Comparison of ENCODE assay signal across 21 cellular contexts in the genomic region with DNA sequence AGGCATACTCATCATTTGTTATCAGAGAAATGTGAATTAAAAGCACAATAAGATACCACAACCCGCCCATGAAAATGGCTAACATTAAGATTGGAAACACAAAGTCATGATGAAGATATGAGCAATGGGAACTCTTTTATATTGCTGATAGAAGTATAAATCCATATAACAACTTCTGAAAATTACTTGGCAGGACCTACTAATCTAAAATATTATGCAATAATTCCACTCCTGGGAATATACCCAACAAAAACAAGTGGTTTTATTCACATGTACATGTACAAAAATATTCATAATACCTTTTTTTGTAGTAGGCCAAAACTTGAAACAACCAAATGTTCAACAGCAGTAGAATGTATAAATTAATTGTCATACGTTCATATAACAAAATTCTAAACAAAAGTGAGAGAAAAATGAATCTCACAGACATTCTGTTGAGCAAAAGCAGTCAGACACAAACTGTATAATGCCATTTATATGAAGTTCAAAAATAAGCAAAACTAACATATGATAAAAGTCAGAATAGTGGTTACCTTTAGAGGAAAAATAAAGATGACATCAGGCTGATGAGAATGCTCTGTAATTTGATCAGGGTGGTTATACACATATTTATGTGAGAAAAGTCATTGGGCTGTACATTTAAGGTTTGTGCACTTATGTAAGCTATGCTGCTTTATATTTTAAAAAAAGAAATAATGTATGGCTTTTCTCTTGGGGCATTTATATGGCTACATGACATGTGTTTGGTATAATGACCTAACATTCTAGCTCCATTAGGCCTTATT.
DNase-seq lines count a peak whose midpoint lies in the region; ATAC-seq and TF ChIP-seq lines count a peak whose summit lies in the region.
"Had no signal": no experiment of that assay in that cellular context is flagged by ENCODE, and none has a peak within 500 bp of the region (broad histone marks: within the 10 kb centered on the region; RNA-seq: fewer than 3 reads in every experiment).

No MANE protein-coding gene starts in this region.

- ATAC-seq in Right ventricle myocardium inferior: no peak
- ATAC-seq: gastroesophageal sphincter; right lobe of liver; stimulated activated naive CD8-positive, alpha-beta T cell treated with anti-CD3 and anti-CD28 coated beads, Interleukin-15, amount 100 ng/mL, for 72 hours had no signal

- TF ChIP-seq CTCF in astrocyte of the spinal cord (IDR thresholded peaks at IDR 0.05; ENCODE audit: low read depth, low read length): no peak
- TF ChIP-seq CTCF in fibroblast of pulmonary artery (IDR thresholded peaks at IDR 0.05; ENCODE audit: low read length, missing control alignments): no peak
- no peak for TF ChIP-seq CTCF in Calu3 (IDR thresholded peaks at IDR 0.05; ENCODE audit: unreplicated experiment)

- no peaks in the 10 kb centered on the region for H3K27me3 Mint-ChIP-seq in Calu3 (ENCODE audit: unreplicated experiment)
- H3K27me3 Mint-ChIP-seq: dendritic cell treated with granulocyte-macrophage colony-stimulating factor and Interleukin-4, amounts not matched to agents 40 ng/mL and 50 ng/mL, for 4 days; stimulated activated naive CD8-positive, alpha-beta T cell treated with anti-CD3 and anti-CD28 coated beads, Interleukin-15, amount 100 ng/mL, for 72 hours had no signal

- peak; percentile 45 for DNase-seq in HCEC 1CT
- peak; percentile 59 for DNase-seq in astrocyte of the spinal cord (ENCODE audit: low read depth, low spot score)
- DNase-seq in fibroblast of pulmonary artery (ENCODE audit: low read depth): peak; percentile 78
- DNase-seq in stromal cell of bone marrow (ENCODE audit: low read depth): peak; percentile 61
- no peak for DNase-seq in Calu3
- no peak for DNase-seq in kidney glomerular epithelial cell (lab: John Stamatoyannopoulos, UW)
- no peak for DNase-seq in Right ventricle myocardium inferior (ENCODE audit: missing footprints)
- DNase-seq: BE2C; caudate nucleus; NCI-H1092 treated with DMSO at 0.1 percent for 48 hours; NCI-H1930; NCI-H526 treated with DMSO at 0.1 percent for 48 hours; posterior cingulate gyrus; right lobe of liver; stimulated activated naive CD8-positive, alpha-beta T cell treated with anti-CD3 and anti-CD28 coated beads, Interleukin-15, amount 100 ng/mL, for 72 hours; T-helper 2 cell; trophoblast cell had no signal

- no peak overlapping the region for H3K27ac Mint-ChIP-seq in Calu3 (ENCODE audit: unreplicated experiment)
- H3K27ac Mint-ChIP-seq: dendritic cell treated with granulocyte-macrophage colony-stimulating factor and Interleukin-4, amounts not matched to agents 40 ng/mL and 50 ng/mL, for 4 days; neural progenitor cell; stimulated activated naive CD8-positive, alpha-beta T cell treated with anti-CD3 and anti-CD28 coated beads, Interleukin-15, amount 100 ng/mL, for 72 hours had no signal

- peaks cover 10% of the 10 kb centered on the region for H3K4me1 Mint-ChIP-seq in Calu3 (ENCODE audit: low read depth, unreplicated experiment)
- H3K4me1 Mint-ChIP-seq: neural progenitor cell; stimulated activated naive CD8-positive, alpha-beta T cell treated with anti-CD3 and anti-CD28 coated beads, Interleukin-15, amount 100 ng/mL, for 72 hours had no signal

- no peak overlapping the region for H3K4me3 Mint-ChIP-seq in Calu3 (ENCODE audit: low read depth, unreplicated experiment)
- H3K4me3 Mint-ChIP-seq: dendritic cell treated with granulocyte-macrophage colony-stimulating factor and Interleukin-4, amounts not matched to agents 40 ng/mL and 50 ng/mL, for 4 days; neural progenitor cell; stimulated activated naive CD8-positive, alpha-beta T cell treated with anti-CD3 and anti-CD28 coated beads, Interleukin-15, amount 100 ng/mL, for 72 hours had no signal

- H3K9me3 Mint-ChIP-seq in Calu3 (ENCODE audit: low read depth, unreplicated experiment): peaks cover 4% of the 10 kb centered on the region
- H3K9me3 Mint-ChIP-seq: dendritic cell treated with granulocyte-macrophage colony-stimulating factor and Interleukin-4, amounts not matched to agents 40 ng/mL and 50 ng/mL, for 4 days; neural progenitor cell; stimulated activated naive CD8-positive, alpha-beta T cell treated with anti-CD3 and anti-CD28 coated beads, Interleukin-15, amount 100 ng/mL, for 72 hours had no signal

- H3K36me3 Mint-ChIP-seq in Calu3 (ENCODE audit: insufficient read depth, unreplicated experiment): no peaks in the 10 kb centered on the region
- H3K36me3 Mint-ChIP-seq: neural progenitor cell had no signal

- BruUV-seq in Calu3 (replicated peaks; lab: Mats Ljungman, UMichigan): no TSS peak

- in situ Hi-C loops in astrocyte of the spinal cord (cut with HindIII; ENCODE audit: low sequenced_read_pairs): no loop called here

- CTCF ChIA-PET in Calu3 (lab: Charles Lee): no interaction called here

- intact Hi-C loops in Calu3 (cut with micrococcal nuclease; ENCODE audit: unreplicated experiment): no loop called here
- intact Hi-C loops in Right ventricle myocardium inferior (cut with DNase I): loop anchor here (10.0 kb wide), 1 partner anchor 95 kb away; no protein-coding TSS in a partner anchor

- H3K4me3 ChIP-seq in astrocyte of the spinal cord (ENCODE audit: low read depth, low read length) (no peak overlapping the region), fibroblast of pulmonary artery (replicated peaks; ENCODE audit: low read depth, low read length) (no peak overlapping the region)
- H3K4me3 ChIP-seq: gastroesophageal sphincter, HAP-1, neural progenitor cell, right lobe of liver had no signal

Comparison
In these comparisons a context has a peak if more than half of its experiments do, and no peak if none do; other contexts are left out.
1. DNase-seq: peak in HCEC 1CT (single experiment), astrocyte of the spinal cord (single experiment), fibroblast of pulmonary artery (single experiment) and stromal cell of bone marrow (single experiment); none in Calu3 (single experiment), kidney glomerular epithelial cell (single experiment) and Right ventricle myocardium inferior (single experiment).